8 cellular contexts compared by ENCODE assay signal in the genomic region with DNA sequence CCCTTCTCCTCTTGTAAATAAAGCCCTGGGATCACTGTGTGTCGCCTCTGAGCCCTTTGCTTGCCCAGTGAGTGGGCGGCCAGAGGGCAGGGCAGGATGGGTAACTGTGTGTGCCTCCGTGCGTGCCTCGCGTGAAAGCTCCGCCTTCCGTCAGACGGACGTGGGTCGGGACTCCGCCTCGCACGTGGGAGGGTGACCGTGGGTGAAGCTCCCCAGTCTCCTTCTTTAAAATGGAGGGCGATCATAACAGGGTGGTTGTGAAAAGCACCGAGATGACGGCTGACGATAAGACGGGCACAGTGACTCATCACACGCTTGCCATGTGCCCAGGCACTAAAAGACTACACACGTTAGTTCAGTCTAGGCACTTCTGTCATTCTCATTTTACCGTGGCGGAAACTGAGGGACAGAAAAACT. TPM values are rescaled to one million over a fixed set of nuclear protein-coding genes. Genes with fewer than 3 reads are reported as not detected.
DNase-seq lines count a peak whose midpoint lies in the region; ATAC-seq and TF ChIP-seq lines count a peak whose summit lies in the region.

No MANE protein-coding gene starts in this region.

- H3F3A ChIP-seq in PC-9 (ENCODE audit: insufficient read depth, low read depth) = peaks cover 54% of the 10 kb centered on the region

- intact Hi-C loops in PC-9 (cut with micrococcal nuclease; ENCODE audit: unreplicated experiment) = loop anchor here (2.0 to 10.0 kb wide), 4 partner anchors 109 to 346 kb away; a partner anchor contains a TSS
- intact Hi-C loops in left cardiac atrium (cut with DNase I) = loop anchor here in 1 of 2 donors (2.0 kb wide), 1 partner anchor 16 kb away; a partner anchor contains a TSS

- peak overlapping the region; percentile 97 for H3K4me2 ChIP-seq in PC-9

- H3K27ac ChIP-seq in PC-9 (peak overlapping the region; percentile 93), skeletal muscle tissue (ENCODE audit: low read depth, low read length) (peak overlapping the region; percentile 79)

- peak overlapping the region; percentile 74 for H2AFZ ChIP-seq in PC-9

- CTCF ChIA-PET in PC-9 (lab: Charles Lee) = interaction anchor here (0.6 to 3.2 kb wide), 9 partner anchors 13 to 147 kb away, joined by 3 to 47 read pairs (median 4); a partner anchor contains a TSS

- DNase-seq in PC-9 = peak; percentile 67 to 71
- peak; percentile 88 for DNase-seq in activated effector memory CD4-positive, alpha-beta T cell treated with Interleukin-2 at 50 U/mL for 16 hours
- DNase-seq in left cardiac atrium = peak; percentile 75
- DNase-seq in hippocampal formation (lab: John Stamatoyannopoulos, UW) = no peak

- peaks cover 33% of the 10 kb centered on the region for H3K79me2 ChIP-seq in PC-9 (ENCODE audit: low read depth)

- no peaks in the 10 kb centered on the region for H3K27me3 ChIP-seq in PC-9 (ENCODE audit: insufficient read depth, low read depth)
- H3K27me3 ChIP-seq in skeletal muscle tissue (ENCODE audit: control insufficient read depth in 3 of 3, insufficient read depth in 3 of 3, low read length in 3 of 3) = no peaks in the 10 kb centered on the region

- POLR2A ChIA-PET in PC-9 (lab: Charles Lee; ENCODE audit: unreplicated experiment) = interaction anchor here (0.5 to 3.0 kb wide), 5 partner anchors 16 to 622 kb away, joined by 3 to 54 read pairs (median 4); a partner anchor contains a TSS

- H3K9ac ChIP-seq in skeletal muscle tissue (ENCODE audit: low read depth in 1 of 3, low read length in 3 of 3) = peak overlapping the region; percentile 63 to 74 (median 70)

- no peaks in the 10 kb centered on the region for H3K9me3 ChIP-seq in PC-9 (ENCODE audit: insufficient read depth, low read depth)
- no peaks in the 10 kb centered on the region for H3K9me3 ChIP-seq in skeletal muscle tissue (ENCODE audit: control insufficient read depth in 3 of 3, low read length in 3 of 3)

- no peaks in the 10 kb centered on the region for H3K9me2 ChIP-seq in PC-9 (ENCODE audit: insufficient read depth)

- H3K4me3 ChIP-seq in PC-9 = peak overlapping the region; percentile 98
- H3K4me3 ChIP-seq in skeletal muscle tissue (ENCODE audit: low read length in 3 of 3) = peak overlapping the region; percentile 11 to 66 (median 55)

- H4K20me1 ChIP-seq in PC-9 (ENCODE audit: insufficient read depth) = peaks cover 18% of the 10 kb centered on the region

- H3K4me1 ChIP-seq in PC-9 (replicated peaks; ENCODE audit: insufficient read depth) (peaks cover 43% of the 10 kb centered on the region), skeletal muscle tissue (ENCODE audit: control insufficient read depth in 3 of 3, insufficient read depth in 3 of 3, low read length in 3 of 3) (peaks cover 34 to 51% (median 45%) of the 10 kb centered on the region in 3 donors)

- ATAC-seq in GM21529 (IDR thresholded peaks at IDR 0.05; ENCODE audit: unreplicated experiment) (peak; percentile 4), left cardiac atrium (peak; percentile 32 to 45), HG03139 (IDR thresholded peaks at IDR 0.05; ENCODE audit: unreplicated experiment) (no peak), HG03521 (IDR thresholded peaks at IDR 0.05; ENCODE audit: unreplicated experiment) (no peak)

- peaks cover 22% of the 10 kb centered on the region; the same call in 1 of the 2 replicates for H3K36me3 ChIP-seq in PC-9 (ENCODE audit: low read depth)
- peaks cover 7 to 13% (median 11%) of the 10 kb centered on the region in 3 donors for H3K36me3 ChIP-seq in skeletal muscle tissue (ENCODE audit: control insufficient read depth in 3 of 3, insufficient read depth in 3 of 3, low read length in 3 of 3)

- TF ChIP-seq CTCF in PC-9 (conservative IDR thresholded peaks at IDR 0.05) = no peak

- no TSS peak for BruUV-seq in PC-9 (replicated peaks; lab: Mats Ljungman, UMichigan)

RNA-seq across cellular contexts. Expression of a gene that starts 9.2 kb away (rescaled TPM):
- 384 and 386 TPM in 2 replicates for total RNA-seq in PC-9 (2021)
- total RNA-seq in left cardiac atrium = 100 to 1,000 TPM; 117 to 157 TPM
- total RNA-seq in skeletal muscle tissue = 273 TPM

RNA-seq across cellular contexts. Expression of a gene that starts 9.4 kb away (rescaled TPM):
- total RNA-seq in PC-9 (2021) = 84.5 and 96.5 TPM in 2 replicates
- 10 to 100 TPM; 34.4 to 36.6 TPM for total RNA-seq in left cardiac atrium
- total RNA-seq in skeletal muscle tissue = 28.2 TPM

RNA-seq across cellular contexts. Expression of a gene that starts 10.1 kb away (rescaled TPM):
- total RNA-seq in PC-9 (2021) (84.1 and 92.7 TPM in 2 replicates), left cardiac atrium (10 to 100 TPM; 13.0 to 18.9 TPM), skeletal muscle tissue (7.8 TPM)

RNA-seq across cellular contexts. Expression of a gene that starts 17.5 kb away (rescaled TPM):
- total RNA-seq in PC-9 (2021) (198 and 218 TPM in 2 replicates), left cardiac atrium (100 to 1,000 TPM; 249 to 282 TPM), skeletal muscle tissue (205 TPM)

RNA-seq across cellular contexts. Expression of a gene that starts 17.7 kb away (rescaled TPM):
- not detected in 2 replicates for total RNA-seq in PC-9 (2021)
- total RNA-seq in left cardiac atrium = not detected
- total RNA-seq in skeletal muscle tissue = not detected

Comparison
In these comparisons a context has a peak if more than half of its experiments do, and no peak if none do; other contexts are left out.
1. ATAC-seq: peak in GM21529 (single experiment) and left cardiac atrium (2 of 2); none in HG03139 (single experiment) and HG03521 (single experiment).
2. DNase-seq: peak in PC-9 (2 of 2), activated effector memory CD4-positive, alpha-beta T cell treated with Interleukin-2 at 50 U/mL for 16 hours (single experiment) and left cardiac atrium (single experiment); none in hippocampal formation (0 of 2).